ENCODE assay signal across 8 cellular contexts in the genomic region with DNA sequence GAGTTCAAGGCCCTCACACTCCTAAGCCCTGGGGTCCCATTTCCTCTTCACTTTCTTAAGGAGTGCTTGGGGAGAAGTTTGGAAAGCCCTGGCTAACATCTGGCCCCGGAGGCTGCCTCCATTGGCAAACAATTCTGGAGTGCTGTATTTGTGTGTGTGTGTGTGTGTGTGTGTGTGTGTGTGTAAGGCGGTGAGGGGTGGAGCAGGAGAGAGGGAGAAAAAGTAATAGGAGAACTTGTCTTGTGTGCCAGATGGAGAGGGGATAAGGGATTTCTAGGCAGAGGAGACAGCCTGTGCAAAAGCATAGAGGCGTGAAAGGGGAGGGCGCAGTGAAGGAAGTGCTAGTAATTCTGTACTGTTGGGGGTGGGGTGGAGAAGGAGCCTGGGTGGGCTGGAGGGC. TPM values are rescaled to one million over a fixed set of nuclear protein-coding genes. Genes with fewer than 3 reads are reported as not detected.
DNase-seq lines count a peak whose midpoint lies in the region; ATAC-seq and TF ChIP-seq lines count a peak whose summit lies in the region.

No MANE protein-coding gene starts in this region.

- CTCF ChIA-PET in CD8-positive, alpha-beta T cell (lab: Charles Lee), result interaction anchor here (3.0 kb wide), 1 partner anchor 55 kb away, joined by 13 read pairs; no protein-coding TSS in a partner anchor

- H3K36me3 Mint-ChIP-seq in CD8-positive, alpha-beta T cell, result peaks cover 2% of the 10 kb centered on the region
- no peaks in the 10 kb centered on the region for H3K36me3 Mint-ChIP-seq in activated naive CD8-positive, alpha-beta T cell treated with anti-CD3 and anti-CD28 coated beads, Interleukin-2, amount 50 U/mL, for 24 hours (ENCODE audit: low read depth)

- DNase-seq in CD8-positive, alpha-beta T cell, result peak in 2 of 7 experiments; percentile 9 to 40
- DNase-seq in NCI-H1105 (lab: John Stamatoyannopoulos, UW) (peak; percentile 23), uterus (peak; percentile 40 to 51), HK-2 (ENCODE audit: unreplicated experiment) (no peak)
- no peak for DNase-seq in activated naive CD8-positive, alpha-beta T cell treated with anti-CD3 and anti-CD28 coated beads, Interleukin-2, amount 50 U/mL, for 24 hours

- ATAC-seq in CD8-positive, alpha-beta T cell, result no peak
- no peak for ATAC-seq in activated naive CD8-positive, alpha-beta T cell treated with anti-CD3 and anti-CD28 coated beads, Interleukin-2, amount 50 U/mL, for 24 hours
- ATAC-seq in GM19397 (IDR thresholded peaks at IDR 0.05; ENCODE audit: unreplicated experiment) (no peak), HG02870 (IDR thresholded peaks at IDR 0.05; ENCODE audit: unreplicated experiment) (no peak)

- H3K9me3 ChIP-seq in CD8-positive, alpha-beta T cell (ENCODE audit: low read length), result no peaks in the 10 kb centered on the region
- no peaks in the 10 kb centered on the region for H3K9me3 ChIP-seq in uterus

- H3K4me3 Mint-ChIP-seq in CD8-positive, alpha-beta T cell, result peak overlapping the region; percentile 88
- peak overlapping the region; percentile 79 for H3K4me3 Mint-ChIP-seq in activated naive CD8-positive, alpha-beta T cell treated with anti-CD3 and anti-CD28 coated beads, Interleukin-2, amount 50 U/mL, for 24 hours

- intact Hi-C loops in CD8-positive, alpha-beta T cell (cut with DNase I, micrococcal nuclease), result loop anchor here (1.0 to 5.0 kb wide), 6 partner anchors 55 to 365 kb away; partner anchors contain the start of genes AK2 (in 2 of the 2), AZIN2 (in 1 of the 2), PHC2 (in 1 of the 2) and S100PBP (in 1 of the 2)
- intact Hi-C loops in uterus (cut with DNase I; ENCODE audit: low total_unique reads), result no loop called here

- no peaks in the 10 kb centered on the region for H3K27me3 ChIP-seq in CD8-positive, alpha-beta T cell (ENCODE audit: insufficient read depth, low read length)
- H3K27me3 ChIP-seq in layer of hippocampus (ENCODE audit: control insufficient read depth, insufficient read depth, low read length) (no peaks in the 10 kb centered on the region), uterus (no peaks in the 10 kb centered on the region)

- H3K4me1 ChIP-seq in CD8-positive, alpha-beta T cell (ENCODE audit: insufficient read depth, low read length), result peaks cover 22% of the 10 kb centered on the region
- H3K4me1 ChIP-seq in uterus, result no peaks in the 10 kb centered on the region

- no peak overlapping the region for H3K27ac Mint-ChIP-seq in CD8-positive, alpha-beta T cell
- no peak overlapping the region for H3K27ac Mint-ChIP-seq in activated naive CD8-positive, alpha-beta T cell treated with anti-CD3 and anti-CD28 coated beads, Interleukin-2, amount 50 U/mL, for 24 hours

- H3K36me3 ChIP-seq in CD8-positive, alpha-beta T cell (ENCODE audit: insufficient read depth, low read length), result no peaks in the 10 kb centered on the region
- H3K36me3 ChIP-seq in uterus, result no peaks in the 10 kb centered on the region

- no peak overlapping the region for H3K4me3 ChIP-seq in CD8-positive, alpha-beta T cell (ENCODE audit: low read depth, low read length)
- H3K4me3 ChIP-seq in uterus, result peak overlapping the region; percentile 59 to 76

- peaks cover 31% of the 10 kb centered on the region for H3K4me1 Mint-ChIP-seq in CD8-positive, alpha-beta T cell (ENCODE audit: low read depth)
- peaks cover 19% of the 10 kb centered on the region for H3K4me1 Mint-ChIP-seq in activated naive CD8-positive, alpha-beta T cell treated with anti-CD3 and anti-CD28 coated beads, Interleukin-2, amount 50 U/mL, for 24 hours

- POLR2A ChIA-PET in CD8-positive, alpha-beta T cell (lab: Charles Lee), result interaction anchor here (1.2 to 2.0 kb wide), 4 partner anchors 8 to 532 kb away, joined by 3 to 20 read pairs (median 4); partner anchors contain the start of genes RBBP4 and ZBTB8OS

- H3K27me3 Mint-ChIP-seq in CD8-positive, alpha-beta T cell (ENCODE audit: low read depth), result peaks cover 6% of the 10 kb centered on the region
- peaks cover 17% of the 10 kb centered on the region for H3K27me3 Mint-ChIP-seq in activated naive CD8-positive, alpha-beta T cell treated with anti-CD3 and anti-CD28 coated beads, Interleukin-2, amount 50 U/mL, for 24 hours

- no peak overlapping the region for H3K27ac ChIP-seq in CD8-positive, alpha-beta T cell (ENCODE audit: low read depth, low read length)
- H3K27ac ChIP-seq in layer of hippocampus (ENCODE audit: low read depth, low read length), result peak overlapping the region; percentile 2
- peak overlapping the region; percentile 82 to 85 for H3K27ac ChIP-seq in uterus

- TF ChIP-seq CTCF in CD8-positive, alpha-beta T cell (IDR thresholded peaks at IDR 0.05), result no peak
- TF ChIP-seq CTCF in uterus (IDR thresholded peaks at IDR 0.05), result no peak

- TF ChIP-seq POLR2A in uterus (IDR thresholded peaks at IDR 0.05), result no peak

- no peaks in the 10 kb centered on the region for H3K9me3 Mint-ChIP-seq in CD8-positive, alpha-beta T cell
- H3K9me3 Mint-ChIP-seq in activated naive CD8-positive, alpha-beta T cell treated with anti-CD3 and anti-CD28 coated beads, Interleukin-2, amount 50 U/mL, for 24 hours, result no peaks in the 10 kb centered on the region

RNA-seq across cellular contexts. Expression of gene TRIM62, which starts 0.6 kb away (rescaled TPM):
- 10 to 100 TPM; 14.3 to 14.8 TPM for total RNA-seq in CD8-positive, alpha-beta T cell
- 1 to 10 TPM in 2 of 4 donors, under 1 TPM in 2; 0.26 to 9.4 (median 1.4) TPM for total RNA-seq in uterus

Comparison
In these comparisons a context has a peak if more than half of its experiments do, and no peak if none do; other contexts are left out.
1. DNase-seq: peak in NCI-H1105 (single experiment) and uterus (2 of 2); none in activated naive CD8-positive, alpha-beta T cell treated with anti-CD3 and anti-CD28 coated beads, Interleukin-2, amount 50 U/mL, for 24 hours (single experiment) and HK-2 (single experiment).